1 cellular context compared by ENCODE assay signal in the genomic region with DNA sequence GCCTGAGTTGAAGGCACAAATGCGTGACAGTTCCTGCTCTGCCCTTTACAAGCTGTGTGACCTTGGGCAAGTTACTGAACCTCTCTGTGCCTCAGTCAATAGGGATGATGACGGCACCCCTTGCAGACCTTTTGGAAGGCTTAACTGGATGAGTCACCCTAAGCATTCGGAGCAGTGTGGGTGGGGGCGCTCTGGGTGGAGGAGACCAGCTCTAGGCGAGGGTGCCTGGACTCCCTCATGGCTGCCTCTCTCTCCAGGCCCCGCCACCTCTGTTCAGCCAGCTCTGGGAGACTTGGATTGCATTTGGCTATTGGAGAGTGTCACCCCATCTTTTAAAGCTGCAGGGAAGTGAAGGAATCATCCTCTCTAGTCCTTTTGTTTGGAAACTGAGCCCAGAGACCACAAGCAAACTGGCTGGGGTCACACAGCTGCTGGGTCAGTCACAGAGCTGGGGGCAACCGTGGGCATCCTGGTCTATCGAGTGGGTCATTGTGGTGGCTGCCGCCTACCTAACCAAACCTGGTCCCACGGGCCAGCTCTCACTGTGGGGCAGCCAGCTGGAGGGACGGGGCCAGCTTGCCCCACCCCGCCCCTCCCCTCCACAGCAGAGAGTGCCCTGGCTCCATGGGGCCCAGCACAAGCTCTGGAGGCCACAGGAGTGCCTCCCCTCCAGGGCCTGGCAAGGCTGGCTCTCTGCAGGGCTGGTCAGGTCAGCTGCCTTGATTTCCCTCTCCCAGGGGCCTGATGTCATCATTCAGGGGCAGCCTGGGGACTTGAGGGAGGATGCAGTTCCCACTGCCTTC.
A peak's percentile ranks its signal among the peaks of the same experiment; 100 is the strongest.
TF ChIP-seq lines count a peak whose summit lies in the region.

No MANE protein-coding gene starts in this region.

TF ChIP-seq in K562, 482 proteins besides CTCF, POLR2A, EP300 and RAD21 (continues in another document):
- TF ChIP-seq HDGF (IDR thresholded peaks at IDR 0.05) (peak; percentile 85), ZNF239 (CRISPR knock-in tag; IDR thresholded peaks at IDR 0.05) (peak; percentile 95), NFATC3 (IDR thresholded peaks at IDR 0.05) (no peak), PTBP1 (IDR thresholded peaks at IDR 0.05; ENCODE audit: low read depth, low read length) (peak; percentile 98), MYBL2 (IDR thresholded peaks at IDR 0.05; ENCODE audit: low read depth) (no peak), MYBL2 (CRISPR knock-in tag; IDR thresholded peaks at IDR 0.05; ENCODE audit: borderline replicate concordance) (no peak), ESRRA (IDR thresholded peaks at IDR 0.05; ENCODE audit: borderline replicate concordance, low read depth) (peak; percentile 26; the same call in 1 of the 2 replicates), BCOR (IDR thresholded peaks at IDR 0.05) (peak; percentile 96), ARID1B (IDR thresholded peaks at IDR 0.05) (peak; percentile 37), JUN (IDR thresholded peaks at IDR 0.05; ENCODE audit: borderline replicate concordance, low read depth, low read length) (peak; percentile 93), JUN (CRISPR knock-in tag; IDR thresholded peaks at IDR 0.05; ENCODE audit: borderline replicate concordance) (peak; percentile 96), CREM (IDR thresholded peaks at IDR 0.05; ENCODE audit: low read depth) (peak; percentile 66), RCOR1 (IDR thresholded peaks at IDR 0.05; ENCODE audit: borderline replicate concordance in 1 of 2, low read depth in 2 of 2, low read length in 2 of 2) (peak in 1 of 2 experiments; percentile 83; a peak in 2 of 4 replicates), ATF1 (CRISPR knock-in tag; IDR thresholded peaks at IDR 0.05) (no peak), ATF1 (tag; IDR thresholded peaks at IDR 0.05) (peak; percentile 36; the same call in 1 of the 2 replicates), EGR1 (conservative IDR thresholded peaks at IDR 0.05) (peak; percentile 60), FOXA3 (CRISPR knock-in tag; conservative IDR thresholded peaks at IDR 0.05 in 1 of 2, IDR thresholded peaks at IDR 0.05 in 1 of 2) (peak in 1 of 2 experiments; percentile 66; a peak in 1 of 4 replicates), RB1 (IDR thresholded peaks at IDR 0.05; ENCODE audit: low read depth) (no peak), SIRT6 (IDR thresholded peaks at IDR 0.05; ENCODE audit: low read depth, low read length) (no peak), RBM22 (IDR thresholded peaks at IDR 0.05; ENCODE audit: low read depth, low read length, poor library complexity, severe bottlenecking) (peak; percentile 79), KDM1A (IDR thresholded peaks at IDR 0.05) (peak; percentile 73 to 85), ZC3H4 (CRISPR knock-in tag; IDR thresholded peaks at IDR 0.05; ENCODE audit: borderline replicate concordance) (no peak; the same call in 1 of the 2 replicates), ADNP (tag; IDR thresholded peaks at IDR 0.05) (peak; percentile 63), DPF2 (IDR thresholded peaks at IDR 0.05) (peak; percentile 57; the same call in 1 of the 2 replicates), FOS (IDR thresholded peaks at IDR 0.05; ENCODE audit: extremely low read depth, insufficient read length) (peak; percentile 17), MEF2D (tag; conservative IDR thresholded peaks at IDR 0.05; ENCODE audit: low read depth) (no peak), TEAD4 (IDR thresholded peaks at IDR 0.05; ENCODE audit: low read length) (no peak), TEAD4 (CRISPR knock-in tag; IDR thresholded peaks at IDR 0.05; ENCODE audit: borderline replicate concordance) (no peak), FIP1L1 (IDR thresholded peaks at IDR 0.05; ENCODE audit: low read depth, low read length, poor library complexity, severe bottlenecking) (no peak), SMARCE1 (IDR thresholded peaks at IDR 0.05) (peak; percentile 20; the same call in 1 of the 2 replicates), RBM39 (optimal IDR thresholded peaks at IDR 0.05; ENCODE audit: low read depth, low read length) (peak; percentile 17), NFIC (IDR thresholded peaks at IDR 0.05) (peak; percentile 4; the same call in 1 of the 2 replicates), CSDE1 (IDR thresholded peaks at IDR 0.05) (no peak), ZNF263 (CRISPR knock-in tag; IDR thresholded peaks at IDR 0.05; ENCODE audit: borderline replicate concordance) (no peak), PHB (CRISPR knock-in tag; IDR thresholded peaks at IDR 0.05) (no peak), ZBED1 (IDR thresholded peaks at IDR 0.05) (no peak), POLR2G (IDR thresholded peaks at IDR 0.05; ENCODE audit: low read depth, low read length) (peak; percentile 63), POLR2AphosphoS5 (IDR thresholded peaks at IDR 0.05; ENCODE audit: control insufficient read depth, insufficient read depth, low read depth, low read length) (peak; percentile 25; the same call in 1 of the 2 replicates), JUND (IDR thresholded peaks at IDR 0.05; ENCODE audit: borderline replicate concordance, low read depth, low read length) (peak; percentile 96), JUND (tag; IDR thresholded peaks at IDR 0.05; ENCODE audit: borderline replicate concordance, low read depth, low read length) (peak; percentile 96), SAFB (IDR thresholded peaks at IDR 0.05; ENCODE audit: borderline replicate concordance, low read depth, low read length) (no peak), ZKSCAN3 (CRISPR knock-in tag; IDR thresholded peaks at IDR 0.05) (no peak), MED1 (CRISPR knock-in tag; IDR thresholded peaks at IDR 0.05; ENCODE audit: borderline replicate concordance) (0 out of 2 replicates have a peak, but pooled peaks have one; percentile 33), XRCC3 (IDR thresholded peaks at IDR 0.05) (no peak), CREB1 (IDR thresholded peaks at IDR 0.05) (no peak), CREB1 (CRISPR knock-in tag; IDR thresholded peaks at IDR 0.05) (peak; percentile 28; the same call in 1 of the 2 replicates), CBX1 (IDR thresholded peaks at IDR 0.05; ENCODE audit: low read depth) (peak; percentile 26; the same call in 1 of the 2 replicates), SMARCA4 (IDR thresholded peaks at IDR 0.05) (0 out of 2 replicates have a peak, but pooled peaks have one; percentile 23), HDAC2 (IDR thresholded peaks at IDR 0.05) (0 out of 2 replicates have a peak, but pooled peaks have one; percentile 35)
- TF ChIP-seq, protein P1, sequence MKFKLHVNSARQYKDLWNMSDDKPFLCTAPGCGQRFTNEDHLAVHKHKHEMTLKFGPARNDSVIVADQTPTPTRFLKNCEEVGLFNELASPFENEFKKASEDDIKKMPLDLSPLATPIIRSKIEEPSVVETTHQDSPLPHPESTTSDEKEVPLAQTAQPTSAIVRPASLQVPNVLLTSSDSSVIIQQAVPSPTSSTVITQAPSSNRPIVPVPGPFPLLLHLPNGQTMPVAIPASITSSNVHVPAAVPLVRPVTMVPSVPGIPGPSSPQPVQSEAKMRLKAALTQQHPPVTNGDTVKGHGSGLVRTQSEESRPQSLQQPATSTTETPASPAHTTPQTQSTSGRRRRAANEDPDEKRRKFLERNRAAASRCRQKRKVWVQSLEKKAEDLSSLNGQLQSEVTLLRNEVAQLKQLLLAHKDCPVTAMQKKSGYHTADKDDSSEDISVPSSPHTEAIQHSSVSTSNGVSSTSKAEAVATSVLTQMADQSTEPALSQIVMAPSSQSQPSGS (CRISPR knock-in tag; IDR thresholded peaks at IDR 0.05): peak; percentile 74; the same call in 1 of the 2 replicates
- TF ChIP-seq, protein P2, sequence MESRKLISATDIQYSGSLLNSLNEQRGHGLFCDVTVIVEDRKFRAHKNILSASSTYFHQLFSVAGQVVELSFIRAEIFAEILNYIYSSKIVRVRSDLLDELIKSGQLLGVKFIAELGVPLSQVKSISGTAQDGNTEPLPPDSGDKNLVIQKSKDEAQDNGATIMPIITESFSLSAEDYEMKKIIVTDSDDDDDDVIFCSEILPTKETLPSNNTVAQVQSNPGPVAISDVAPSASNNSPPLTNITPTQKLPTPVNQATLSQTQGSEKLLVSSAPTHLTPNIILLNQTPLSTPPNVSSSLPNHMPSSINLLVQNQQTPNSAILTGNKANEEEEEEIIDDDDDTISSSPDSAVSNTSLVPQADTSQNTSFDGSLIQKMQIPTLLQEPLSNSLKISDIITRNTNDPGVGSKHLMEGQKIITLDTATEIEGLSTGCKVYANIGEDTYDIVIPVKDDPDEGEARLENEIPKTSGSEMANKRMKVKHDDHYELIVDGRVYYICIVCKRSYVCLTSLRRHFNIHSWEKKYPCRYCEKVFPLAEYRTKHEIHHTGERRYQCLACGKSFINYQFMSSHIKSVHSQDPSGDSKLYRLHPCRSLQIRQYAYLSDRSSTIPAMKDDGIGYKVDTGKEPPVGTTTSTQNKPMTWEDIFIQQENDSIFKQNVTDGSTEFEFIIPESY (CRISPR knock-in tag; IDR thresholded peaks at IDR 0.05): peak; percentile 53; the same call in 1 of the 2 replicates
- TF ChIP-seq, protein P3, sequence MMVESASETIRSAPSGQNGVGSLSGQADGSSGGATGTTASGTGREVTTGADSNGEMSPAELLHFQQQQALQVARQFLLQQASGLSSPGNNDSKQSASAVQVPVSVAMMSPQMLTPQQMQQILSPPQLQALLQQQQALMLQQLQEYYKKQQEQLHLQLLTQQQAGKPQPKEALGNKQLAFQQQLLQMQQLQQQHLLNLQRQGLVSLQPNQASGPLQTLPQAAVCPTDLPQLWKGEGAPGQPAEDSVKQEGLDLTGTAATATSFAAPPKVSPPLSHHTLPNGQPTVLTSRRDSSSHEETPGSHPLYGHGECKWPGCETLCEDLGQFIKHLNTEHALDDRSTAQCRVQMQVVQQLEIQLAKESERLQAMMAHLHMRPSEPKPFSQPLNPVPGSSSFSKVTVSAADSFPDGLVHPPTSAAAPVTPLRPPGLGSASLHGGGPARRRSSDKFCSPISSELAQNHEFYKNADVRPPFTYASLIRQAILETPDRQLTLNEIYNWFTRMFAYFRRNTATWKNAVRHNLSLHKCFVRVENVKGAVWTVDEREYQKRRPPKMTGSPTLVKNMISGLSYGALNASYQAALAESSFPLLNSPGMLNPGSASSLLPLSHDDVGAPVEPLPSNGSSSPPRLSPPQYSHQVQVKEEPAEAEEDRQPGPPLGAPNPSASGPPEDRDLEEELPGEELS (CRISPR knock-in tag; IDR thresholded peaks at IDR 0.05; ENCODE audit: borderline replicate concordance): 0 out of 2 replicates have a peak, but pooled peaks have one; percentile 27
- TF ChIP-seq, protein P4, sequence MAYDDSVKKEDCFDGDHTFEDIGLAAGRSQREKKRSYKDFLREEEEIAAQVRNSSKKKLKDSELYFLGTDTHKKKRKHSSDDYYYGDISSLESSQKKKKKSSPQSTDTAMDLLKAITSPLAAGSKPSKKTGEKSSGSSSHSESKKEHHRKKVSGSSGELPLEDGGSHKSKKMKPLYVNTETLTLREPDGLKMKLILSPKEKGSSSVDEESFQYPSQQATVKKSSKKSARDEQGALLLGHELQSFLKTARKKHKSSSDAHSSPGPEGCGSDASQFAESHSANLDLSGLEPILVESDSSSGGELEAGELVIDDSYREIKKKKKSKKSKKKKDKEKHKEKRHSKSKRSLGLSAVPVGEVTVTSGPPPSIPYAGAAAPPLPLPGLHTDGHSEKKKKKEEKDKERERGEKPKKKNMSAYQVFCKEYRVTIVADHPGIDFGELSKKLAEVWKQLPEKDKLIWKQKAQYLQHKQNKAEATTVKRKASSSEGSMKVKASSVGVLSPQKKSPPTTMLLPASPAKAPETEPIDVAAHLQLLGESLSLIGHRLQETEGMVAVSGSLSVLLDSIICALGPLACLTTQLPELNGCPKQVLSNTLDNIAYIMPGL (CRISPR knock-in tag; IDR thresholded peaks at IDR 0.05): no peak
- TF ChIP-seq, protein P5, sequence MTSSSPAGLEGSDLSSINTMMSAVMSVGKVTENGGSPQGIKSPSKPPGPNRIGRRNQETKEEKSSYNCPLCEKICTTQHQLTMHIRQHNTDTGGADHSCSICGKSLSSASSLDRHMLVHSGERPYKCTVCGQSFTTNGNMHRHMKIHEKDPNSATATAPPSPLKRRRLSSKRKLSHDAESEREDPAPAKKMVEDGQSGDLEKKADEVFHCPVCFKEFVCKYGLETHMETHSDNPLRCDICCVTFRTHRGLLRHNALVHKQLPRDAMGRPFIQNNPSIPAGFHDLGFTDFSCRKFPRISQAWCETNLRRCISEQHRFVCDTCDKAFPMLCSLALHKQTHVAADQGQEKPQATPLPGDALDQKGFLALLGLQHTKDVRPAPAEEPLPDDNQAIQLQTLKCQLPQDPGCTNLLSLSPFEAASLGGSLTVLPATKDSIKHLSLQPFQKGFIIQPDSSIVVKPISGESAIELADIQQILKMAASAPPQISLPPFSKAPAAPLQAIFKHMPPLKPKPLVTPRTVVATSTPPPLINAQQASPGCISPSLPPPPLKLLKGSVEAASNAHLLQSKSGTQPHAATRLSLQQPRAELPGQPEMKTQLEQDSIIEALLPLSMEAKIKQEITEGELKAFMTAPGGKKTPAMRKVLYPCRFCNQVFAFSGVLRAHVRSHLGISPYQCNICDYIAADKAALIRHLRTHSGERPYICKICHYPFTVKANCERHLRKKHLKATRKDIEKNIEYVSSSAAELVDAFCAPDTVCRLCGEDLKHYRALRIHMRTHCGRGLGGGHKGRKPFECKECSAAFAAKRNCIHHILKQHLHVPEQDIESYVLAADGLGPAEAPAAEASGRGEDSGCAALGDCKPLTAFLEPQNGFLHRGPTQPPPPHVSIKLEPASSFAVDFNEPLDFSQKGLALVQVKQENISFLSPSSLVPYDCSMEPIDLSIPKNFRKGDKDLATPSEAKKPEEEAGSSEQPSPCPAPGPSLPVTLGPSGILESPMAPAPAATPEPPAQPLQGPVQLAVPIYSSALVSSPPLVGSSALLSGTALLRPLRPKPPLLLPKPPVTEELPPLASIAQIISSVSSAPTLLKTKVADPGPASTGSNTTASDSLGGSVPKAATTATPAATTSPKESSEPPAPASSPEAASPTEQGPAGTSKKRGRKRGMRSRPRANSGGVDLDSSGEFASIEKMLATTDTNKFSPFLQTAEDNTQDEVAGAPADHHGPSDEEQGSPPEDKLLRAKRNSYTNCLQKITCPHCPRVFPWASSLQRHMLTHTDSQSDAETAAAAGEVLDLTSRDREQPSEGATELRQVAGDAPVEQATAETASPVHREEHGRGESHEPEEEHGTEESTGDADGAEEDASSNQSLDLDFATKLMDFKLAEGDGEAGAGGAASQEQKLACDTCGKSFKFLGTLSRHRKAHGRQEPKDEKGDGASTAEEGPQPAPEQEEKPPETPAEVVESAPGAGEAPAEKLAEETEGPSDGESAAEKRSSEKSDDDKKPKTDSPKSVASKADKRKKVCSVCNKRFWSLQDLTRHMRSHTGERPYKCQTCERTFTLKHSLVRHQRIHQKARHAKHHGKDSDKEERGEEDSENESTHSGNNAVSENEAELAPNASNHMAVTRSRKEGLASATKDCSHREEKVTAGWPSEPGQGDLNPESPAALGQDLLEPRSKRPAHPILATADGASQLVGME (CRISPR knock-in tag; IDR thresholded peaks at IDR 0.05): no peak
- TF ChIP-seq, protein P6, sequence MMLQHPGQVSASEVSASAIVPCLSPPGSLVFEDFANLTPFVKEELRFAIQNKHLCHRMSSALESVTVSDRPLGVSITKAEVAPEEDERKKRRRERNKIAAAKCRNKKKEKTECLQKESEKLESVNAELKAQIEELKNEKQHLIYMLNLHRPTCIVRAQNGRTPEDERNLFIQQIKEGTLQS (IDR thresholded peaks at IDR 0.05): peak; percentile 98
- TF ChIP-seq, protein P6 (CRISPR knock-in tag; conservative IDR thresholded peaks at IDR 0.05): no peak
